ENCODE assay signal across 9 cellular contexts in the genomic region with DNA sequence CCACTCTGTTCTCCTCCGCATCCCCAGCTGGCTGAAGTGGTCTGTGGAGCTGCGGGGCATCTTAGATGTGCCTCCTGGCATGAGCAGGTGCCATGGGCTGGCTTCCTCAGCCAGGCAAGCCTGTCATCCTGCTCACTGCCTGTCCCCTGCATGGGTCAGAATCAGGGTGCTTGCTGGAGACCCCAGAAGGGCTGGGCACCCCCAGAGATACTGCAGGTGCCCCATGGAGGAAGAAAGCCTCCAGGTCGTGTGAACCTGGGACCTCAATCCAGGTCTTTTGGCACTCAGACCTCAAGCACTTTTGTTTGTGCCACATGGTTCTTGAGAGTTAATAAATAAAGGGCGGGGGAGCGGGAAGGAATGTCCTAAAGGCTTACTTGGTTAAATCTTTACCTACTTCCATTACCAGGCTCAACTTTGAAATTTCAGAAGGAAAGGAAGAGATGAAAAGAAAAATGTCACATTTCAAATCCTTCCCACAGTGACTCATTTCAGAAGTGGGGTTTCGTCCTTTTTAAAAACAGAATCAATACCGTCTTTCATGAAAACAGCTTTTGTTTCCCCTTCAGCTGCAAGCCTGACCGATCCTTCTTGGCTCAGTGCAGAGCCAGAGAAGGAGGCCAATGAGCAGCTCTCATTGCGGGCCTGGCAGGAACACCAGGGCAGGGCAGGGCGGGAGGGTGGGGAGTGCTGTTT.
DNase-seq lines count a peak whose midpoint lies in the region; ATAC-seq lines count a peak whose summit lies in the region.
"Had no signal": no experiment of that assay in that cellular context is flagged by ENCODE, and none has a peak within 500 bp of the region (broad histone marks: within the 10 kb centered on the region; RNA-seq: fewer than 3 reads in every experiment).

No MANE protein-coding gene starts in this region.

- no peak overlapping the region for H3K4me3 ChIP-seq in adipocyte (ENCODE audit: low read length)

- DNase-seq in adipocyte (ENCODE audit: low read depth) (no peak), middle frontal gyrus (ENCODE audit: extremely low spot score, low spot score) (peak; percentile 33), activated T-cell treated with anti-CD3 and anti-CD28 coated beads for 4 hours (no peak), NCI-H2029 (lab: John Stamatoyannopoulos, UW) (no peak), NCI-H1105 treated with DMSO at 0.1 percent for 48 hours (lab: John Stamatoyannopoulos, UW) (no peak), OCI-M1 (lab: John Stamatoyannopoulos, UW) (no peak)
- DNase-seq: activated naive CD8-positive, alpha-beta T cell treated with anti-CD3 and anti-CD28 coated beads, Interleukin-2, amount 10 ng/mL, durations not matched to agents 7 days and 5 days had no signal

- H3K36me3 ChIP-seq in adipocyte (ENCODE audit: control insufficient read depth, insufficient read depth, low read length, severe bottlenecking) = no peaks in the 10 kb centered on the region

- peaks cover 20% of the 10 kb centered on the region for H3K4me1 ChIP-seq in adipocyte (ENCODE audit: control insufficient read depth, insufficient read depth, low read length)

- H3K9me3 ChIP-seq in adipocyte (ENCODE audit: control insufficient read depth, low read length) = no peaks in the 10 kb centered on the region

- no peaks in the 10 kb centered on the region for H3K27me3 ChIP-seq in adipocyte (replicated peaks; ENCODE audit: control insufficient read depth, insufficient read depth, low read length)

- peak; percentile 85 for ATAC-seq in GM18508 (IDR thresholded peaks at IDR 0.05; ENCODE audit: insufficient read depth, unreplicated experiment)
- peak; percentile 84 for ATAC-seq in HG02623 (IDR thresholded peaks at IDR 0.05; ENCODE audit: unreplicated experiment)

- H3K9ac ChIP-seq in adipocyte (ENCODE audit: low read length) = peak overlapping the region; percentile 45
